In the genomic region with DNA sequence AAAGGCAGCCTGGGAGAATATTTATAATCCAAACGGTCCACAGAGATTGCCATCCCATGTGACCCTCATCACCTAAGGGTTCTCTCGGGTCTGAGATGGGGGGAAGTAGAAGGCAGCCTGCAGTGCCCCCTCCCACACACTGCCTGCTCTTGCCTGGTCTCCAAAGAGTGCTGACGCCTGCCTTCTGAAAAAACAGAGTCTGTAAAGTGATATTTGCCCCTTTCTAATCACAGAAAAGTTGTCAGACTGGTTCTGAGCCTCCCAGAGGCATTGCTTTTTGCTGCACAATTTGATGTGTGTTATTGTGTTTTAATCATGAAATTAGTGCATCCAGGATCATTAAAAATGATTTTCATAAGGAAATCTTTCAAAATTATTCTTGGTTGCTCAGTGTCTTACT, we compare ENCODE assay signal across 1 cellular context.
TF ChIP-seq lines count a peak whose summit lies in the region.

No MANE protein-coding gene starts in this region.

TF ChIP-seq in SK-N-SH treated with all-trans-retinoic acid at 6 μM for 48 hours, 23 proteins besides CTCF, POLR2A, EP300 and RAD21 (continued from another document):
- TF ChIP-seq ZFP3 (CRISPR knock-in tag; IDR thresholded peaks at IDR 0.05) (no peak), TCF4 (CRISPR knock-in tag; IDR thresholded peaks at IDR 0.05; ENCODE audit: borderline replicate concordance) (no peak), ZC3H10 (CRISPR knock-in tag; IDR thresholded peaks at IDR 0.05) (no peak), ZFP30 (CRISPR knock-in tag; IDR thresholded peaks at IDR 0.05) (no peak), RARB (CRISPR knock-in tag; IDR thresholded peaks at IDR 0.05) (no peak), ZNF565 (CRISPR knock-in tag; conservative IDR thresholded peaks at IDR 0.05; ENCODE audit: low read depth) (no peak), CSDC2 (CRISPR knock-in tag; IDR thresholded peaks at IDR 0.05) (no peak), GLIS3 (CRISPR knock-in tag; IDR thresholded peaks at IDR 0.05) (no peak), ZNF8 (CRISPR knock-in tag; IDR thresholded peaks at IDR 0.05) (no peak), ZNF70 (CRISPR knock-in tag; IDR thresholded peaks at IDR 0.05) (no peak), SNAI2 (CRISPR knock-in tag; IDR thresholded peaks at IDR 0.05) (no peak), ISL1 (CRISPR knock-in tag; IDR thresholded peaks at IDR 0.05) (no peak)
- TF ChIP-seq, protein P1, sequence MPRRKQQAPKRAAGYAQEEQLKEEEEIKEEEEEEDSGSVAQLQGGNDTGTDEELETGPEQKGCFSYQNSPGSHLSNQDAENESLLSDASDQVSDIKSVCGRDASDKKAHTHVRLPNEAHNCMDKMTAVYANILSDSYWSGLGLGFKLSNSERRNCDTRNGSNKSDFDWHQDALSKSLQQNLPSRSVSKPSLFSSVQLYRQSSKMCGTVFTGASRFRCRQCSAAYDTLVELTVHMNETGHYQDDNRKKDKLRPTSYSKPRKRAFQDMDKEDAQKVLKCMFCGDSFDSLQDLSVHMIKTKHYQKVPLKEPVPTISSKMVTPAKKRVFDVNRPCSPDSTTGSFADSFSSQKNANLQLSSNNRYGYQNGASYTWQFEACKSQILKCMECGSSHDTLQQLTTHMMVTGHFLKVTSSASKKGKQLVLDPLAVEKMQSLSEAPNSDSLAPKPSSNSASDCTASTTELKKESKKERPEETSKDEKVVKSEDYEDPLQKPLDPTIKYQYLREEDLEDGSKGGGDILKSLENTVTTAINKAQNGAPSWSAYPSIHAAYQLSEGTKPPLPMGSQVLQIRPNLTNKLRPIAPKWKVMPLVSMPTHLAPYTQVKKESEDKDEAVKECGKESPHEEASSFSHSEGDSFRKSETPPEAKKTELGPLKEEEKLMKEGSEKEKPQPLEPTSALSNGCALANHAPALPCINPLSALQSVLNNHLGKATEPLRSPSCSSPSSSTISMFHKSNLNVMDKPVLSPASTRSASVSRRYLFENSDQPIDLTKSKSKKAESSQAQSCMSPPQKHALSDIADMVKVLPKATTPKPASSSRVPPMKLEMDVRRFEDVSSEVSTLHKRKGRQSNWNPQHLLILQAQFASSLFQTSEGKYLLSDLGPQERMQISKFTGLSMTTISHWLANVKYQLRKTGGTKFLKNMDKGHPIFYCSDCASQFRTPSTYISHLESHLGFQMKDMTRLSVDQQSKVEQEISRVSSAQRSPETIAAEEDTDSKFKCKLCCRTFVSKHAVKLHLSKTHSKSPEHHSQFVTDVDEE (CRISPR knock-in tag; IDR thresholded peaks at IDR 0.05) = no peak
- TF ChIP-seq, protein P2, sequence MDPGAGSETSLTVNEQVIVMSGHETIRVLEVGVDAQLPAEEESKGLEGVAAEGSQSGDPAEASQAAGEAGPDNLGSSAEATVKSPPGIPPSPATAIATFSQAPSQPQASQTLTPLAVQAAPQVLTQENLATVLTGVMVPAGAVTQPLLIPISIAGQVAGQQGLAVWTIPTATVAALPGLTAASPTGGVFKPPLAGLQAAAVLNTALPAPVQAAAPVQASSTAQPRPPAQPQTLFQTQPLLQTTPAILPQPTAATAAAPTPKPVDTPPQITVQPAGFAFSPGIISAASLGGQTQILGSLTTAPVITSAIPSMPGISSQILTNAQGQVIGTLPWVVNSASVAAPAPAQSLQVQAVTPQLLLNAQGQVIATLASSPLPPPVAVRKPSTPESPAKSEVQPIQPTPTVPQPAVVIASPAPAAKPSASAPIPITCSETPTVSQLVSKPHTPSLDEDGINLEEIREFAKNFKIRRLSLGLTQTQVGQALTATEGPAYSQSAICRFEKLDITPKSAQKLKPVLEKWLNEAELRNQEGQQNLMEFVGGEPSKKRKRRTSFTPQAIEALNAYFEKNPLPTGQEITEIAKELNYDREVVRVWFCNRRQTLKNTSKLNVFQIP (CRISPR knock-in tag; IDR thresholded peaks at IDR 0.05; ENCODE audit: borderline replicate concordance, low read depth) = no peak
- TF ChIP-seq, protein P3, sequence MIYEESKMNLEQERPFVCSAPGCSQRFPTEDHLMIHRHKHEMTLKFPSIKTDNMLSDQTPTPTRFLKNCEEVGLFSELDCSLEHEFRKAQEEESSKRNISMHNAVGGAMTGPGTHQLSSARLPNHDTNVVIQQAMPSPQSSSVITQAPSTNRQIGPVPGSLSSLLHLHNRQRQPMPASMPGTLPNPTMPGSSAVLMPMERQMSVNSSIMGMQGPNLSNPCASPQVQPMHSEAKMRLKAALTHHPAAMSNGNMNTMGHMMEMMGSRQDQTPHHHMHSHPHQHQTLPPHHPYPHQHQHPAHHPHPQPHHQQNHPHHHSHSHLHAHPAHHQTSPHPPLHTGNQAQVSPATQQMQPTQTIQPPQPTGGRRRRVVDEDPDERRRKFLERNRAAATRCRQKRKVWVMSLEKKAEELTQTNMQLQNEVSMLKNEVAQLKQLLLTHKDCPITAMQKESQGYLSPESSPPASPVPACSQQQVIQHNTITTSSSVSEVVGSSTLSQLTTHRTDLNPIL (CRISPR knock-in tag; IDR thresholded peaks at IDR 0.05; ENCODE audit: low read depth) = no peak
